ENCODE assay signal across 8 cellular contexts in genomic region chr3:161222662-161223061, GRCh38. TPM values are rescaled to one million over a fixed set of nuclear protein-coding genes. Genes with fewer than 3 reads are reported as not detected.
DNase-seq lines count a peak whose midpoint lies in the region; ATAC-seq and TF ChIP-seq lines count a peak whose summit lies in the region.

No MANE protein-coding gene starts in this region.

- H3K4me3 Mint-ChIP-seq in MCF 10A (ENCODE audit: unreplicated experiment): peak overlapping the region; percentile 79

- peaks cover 6% of the 10 kb centered on the region for H3K4me1 Mint-ChIP-seq in MCF 10A (ENCODE audit: insufficient read depth, unreplicated experiment)

- H3K27me3 Mint-ChIP-seq in MCF 10A (ENCODE audit: insufficient read depth, unreplicated experiment): no peaks in the 10 kb centered on the region

- H3K4me3 ChIP-seq in AG09309 (ENCODE audit: control insufficient read depth, low read depth, low read length): peak overlapping the region; percentile 87
- peak overlapping the region; percentile 97 for H3K4me3 ChIP-seq in HL-60 (replicated peaks; ENCODE audit: insufficient read depth, low read length)
- H3K4me3 ChIP-seq in muscle layer of colon (ENCODE audit: low read depth in 1 of 2, low read length in 2 of 2): peak overlapping the region in 1 of 2 donors; percentile 90

- no peak for DNase-seq in AG09309 (ENCODE audit: low read depth)
- no peak for DNase-seq in HL-60 (ENCODE audit: low read depth in 1 of 2, low spot score in 1 of 2)
- DNase-seq in MCF 10A (ENCODE audit: unreplicated experiment): peak; percentile 20
- no peak for DNase-seq in H4 (ENCODE audit: low spot score)
- DNase-seq in activated CD4-positive, alpha-beta T cell treated with anti-CD3 and anti-CD28 coated beads for 4 hours: no peak

- H3K27ac ChIP-seq in HL-60 (replicated peaks) (no peak overlapping the region), muscle layer of colon (ENCODE audit: low read depth, low read length) (no peak overlapping the region)

- intact Hi-C loops in MCF 10A (cut with micrococcal nuclease): loop anchor here (5.0 kb wide), 2 partner anchors 45 to 275 kb away; no protein-coding TSS in a partner anchor

- BruUV-seq in MCF 10A (replicated peaks; lab: Mats Ljungman, UMichigan): TSS peak; percentile 30

- H3K36me3 ChIP-seq in muscle layer of colon (ENCODE audit: insufficient read depth, low read length): peaks cover 4% of the 10 kb centered on the region

- no peak for ATAC-seq in GM18511 (IDR thresholded peaks at IDR 0.05; ENCODE audit: unreplicated experiment)
- ATAC-seq in HG03565 (IDR thresholded peaks at IDR 0.05; ENCODE audit: unreplicated experiment): no peak

- CTCF ChIA-PET in MCF 10A (lab: Yijun Ruan, JAX): interaction anchor here (0.6 to 1.7 kb wide), 9 partner anchors 11 to 1422 kb away, joined by 3 to 5 read pairs (median 3); partner anchors contain the start of gene ARL14

- POLR2A ChIA-PET in MCF 10A (lab: Yijun Ruan, JAX): interaction anchor here (0.5 to 2.7 kb wide), 10 partner anchors 8 to 467 kb away, joined by 3 to 16 read pairs (median 6); partner anchors contain the start of gene PPM1L

- peaks cover 26% of the 10 kb centered on the region for H3K36me3 Mint-ChIP-seq in MCF 10A (ENCODE audit: insufficient read depth, unreplicated experiment)

- no peaks in the 10 kb centered on the region for H3K9me3 Mint-ChIP-seq in MCF 10A (ENCODE audit: unreplicated experiment)

- no peaks in the 10 kb centered on the region for H3K9me3 ChIP-seq in muscle layer of colon (ENCODE audit: low read length)

- TF ChIP-seq CTCF in AG09309 (IDR thresholded peaks at IDR 0.05; ENCODE audit: control insufficient read depth, insufficient read depth, low read depth, low read length, missing control alignments): no peak
- TF ChIP-seq CTCF in HL-60 (IDR thresholded peaks at IDR 0.05; ENCODE audit: insufficient read depth, low read length): no peak
- TF ChIP-seq CTCF in MCF 10A (IDR thresholded peaks at IDR 0.05; ENCODE audit: unreplicated experiment): no peak

- H3K27ac Mint-ChIP-seq in MCF 10A (ENCODE audit: low read depth, unreplicated experiment): peak overlapping the region; percentile 92

- H3K27me3 ChIP-seq in HL-60 (ENCODE audit: insufficient read depth, poor library complexity, severe bottlenecking): no peaks in the 10 kb centered on the region
- no peaks in the 10 kb centered on the region for H3K27me3 ChIP-seq in muscle layer of colon (ENCODE audit: control insufficient read depth in 1 of 2, insufficient read depth in 2 of 2, low read length in 2 of 2)

- H3K4me1 ChIP-seq in muscle layer of colon (ENCODE audit: insufficient read depth, low read length): peaks cover 21% of the 10 kb centered on the region

- peak overlapping the region; percentile 25 for H3K9ac ChIP-seq in muscle layer of colon (ENCODE audit: low read length)

RNA-seq across cellular contexts. Expression of gene NMD3, which starts 1.6 kb away (rescaled TPM):
- 84.6 and 89.6 TPM in 2 replicates for total RNA-seq in MCF 10A (2022)
- 47.3 and 83.3 TPM in 2 replicates for total RNA-seq in H4 (2014; rRNA removed; shearing (Covaris generic))
